In genomic region chr17:9443811-9444210, GRCh38 we compare ENCODE assay signal across 1 cellular context.
TF ChIP-seq lines count a peak whose summit lies in the region.

No MANE protein-coding gene starts in this region.

TF ChIP-seq in H1, 55 proteins besides CTCF, POLR2A, EP300 and RAD21 (continued from another document):
- no peak for TF ChIP-seq CTBP2 (IDR thresholded peaks at IDR 0.05; ENCODE audit: borderline replicate concordance, insufficient read depth, insufficient read length, low read length)
- no peak for TF ChIP-seq KDM1A (IDR thresholded peaks at IDR 0.05; ENCODE audit: borderline replicate concordance, low read length)
- no peak for TF ChIP-seq KDM5A (IDR thresholded peaks at IDR 0.05; ENCODE audit: low read length)
- TF ChIP-seq CBX8 (IDR thresholded peaks at IDR 0.05; ENCODE audit: borderline replicate concordance, low read depth, low read length) = no peak
- no peak for TF ChIP-seq ASH2L (IDR thresholded peaks at IDR 0.05; ENCODE audit: low read length)
- TF ChIP-seq SP4 (IDR thresholded peaks at IDR 0.05; ENCODE audit: low read length) = no peak
- no peak for TF ChIP-seq SP1 (IDR thresholded peaks at IDR 0.05; ENCODE audit: low read depth, low read length)
- TF ChIP-seq ZNF274 (IDR thresholded peaks at IDR 0.05; ENCODE audit: borderline replicate concordance, extremely low read depth, low read length) = no peak
- TF ChIP-seq NRF1 (IDR thresholded peaks at IDR 0.05; ENCODE audit: low read depth, low read length) = no peak
- TF ChIP-seq YY1 (IDR thresholded peaks at IDR 0.05; ENCODE audit: low read depth, low read length) = no peak
- TF ChIP-seq, protein P1, sequence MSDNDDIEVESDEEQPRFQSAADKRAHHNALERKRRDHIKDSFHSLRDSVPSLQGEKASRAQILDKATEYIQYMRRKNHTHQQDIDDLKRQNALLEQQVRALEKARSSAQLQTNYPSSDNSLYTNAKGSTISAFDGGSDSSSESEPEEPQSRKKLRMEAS (IDR thresholded peaks at IDR 0.05) = no peak
- no peak for TF ChIP-seq SRF (IDR thresholded peaks at IDR 0.05; ENCODE audit: low read depth, low read length)
- TF ChIP-seq CHD1 (IDR thresholded peaks at IDR 0.05; ENCODE audit: low read depth, low read length) = no peak
